In the genomic region with DNA sequence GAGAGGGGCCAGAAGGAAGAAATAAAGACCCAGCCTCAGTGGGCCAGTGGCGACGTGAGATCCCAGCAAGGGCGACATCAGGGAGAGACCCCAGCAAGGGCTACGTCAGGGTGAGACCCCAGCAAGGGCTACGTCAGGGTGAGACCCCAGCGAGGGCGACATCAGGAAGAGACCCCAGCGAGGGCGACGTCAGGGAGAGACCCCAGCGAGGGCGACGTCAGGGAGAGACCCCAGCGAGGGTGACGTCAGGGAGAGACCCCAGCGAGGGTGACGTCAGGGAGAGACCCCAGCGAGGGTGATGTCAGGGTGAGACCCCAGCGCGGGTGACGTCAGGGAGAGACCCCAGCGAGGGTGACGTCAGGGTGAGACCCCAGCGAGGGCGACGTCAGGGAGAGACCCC, we compare ENCODE assay signal across 7 cellular contexts.
A peak's percentile ranks its signal among the peaks of the same experiment; 100 is the strongest.
DNase-seq lines count a peak whose midpoint lies in the region; ATAC-seq and TF ChIP-seq lines count a peak whose summit lies in the region.
"Not testable (repeated sequence)": the region's sequence is repeated elsewhere in the genome, so short reads cannot be mapped to it uniquely, and the experiment has no call there.

No MANE protein-coding gene starts in this region.

- not testable (repeated sequence) for H3K4me3 Mint-ChIP-seq in type B pancreatic cell

- not testable (repeated sequence) for TF ChIP-seq CTCF in type B pancreatic cell (conservative IDR thresholded peaks at IDR 0.05)

- H3K36me3 Mint-ChIP-seq in type B pancreatic cell = not testable (repeated sequence)

- not testable (repeated sequence) for H3K9me3 Mint-ChIP-seq in type B pancreatic cell

- not testable (repeated sequence) for H3K27ac Mint-ChIP-seq in type B pancreatic cell

- H3K4me1 Mint-ChIP-seq in type B pancreatic cell (ENCODE audit: unreplicated experiment) = not testable (repeated sequence)

- DNase-seq in activated CD4-positive, CD25-positive, alpha-beta regulatory T cell treated with anti-CD3 and anti-CD28 coated beads, Interleukin-2, amount 50 U/mL, for 72 hours = peak; percentile 4
- DNase-seq in astrocyte of the hippocampus (ENCODE audit: low read depth, low spot score) (peak; percentile 2), Right ventricle myocardium superior (peak; percentile 16), left lobe of liver (ENCODE audit: low spot score) (peak; percentile 41), mesenteric fat pad (ENCODE audit: low spot score) (peak; percentile 3), sciatic nerve (ENCODE audit: low spot score) (peak; percentile 12), type B pancreatic cell (ENCODE audit: extremely low spot score, unreplicated experiment) (peak; percentile 88)

- not testable (repeated sequence) for H3K27me3 Mint-ChIP-seq in type B pancreatic cell

- intact Hi-C loops in Right ventricle myocardium superior (cut with DNase I); sciatic nerve (cut with DNase I): not testable (repeated sequence)

- ATAC-seq in Right ventricle myocardium superior (ENCODE audit: poor library complexity); left lobe of liver; sciatic nerve: not testable (repeated sequence)

Comparison
In these comparisons a context has a peak if more than half of its experiments do, and no peak if none do; other contexts are left out.
1. DNase-seq: peak in every context shown above with its lines; median percentile 88 in type B pancreatic cell; 41 in left lobe of liver; 16 in Right ventricle myocardium superior; 12 in sciatic nerve; 4 in activated CD4-positive, CD25-positive, alpha-beta regulatory T cell treated with anti-CD3 and anti-CD28 coated beads, Interleukin-2, amount 50 U/mL, for 72 hours; 3 in mesenteric fat pad; 2 in astrocyte of the hippocampus.